8 cellular contexts compared by ENCODE assay signal in the genomic region with DNA sequence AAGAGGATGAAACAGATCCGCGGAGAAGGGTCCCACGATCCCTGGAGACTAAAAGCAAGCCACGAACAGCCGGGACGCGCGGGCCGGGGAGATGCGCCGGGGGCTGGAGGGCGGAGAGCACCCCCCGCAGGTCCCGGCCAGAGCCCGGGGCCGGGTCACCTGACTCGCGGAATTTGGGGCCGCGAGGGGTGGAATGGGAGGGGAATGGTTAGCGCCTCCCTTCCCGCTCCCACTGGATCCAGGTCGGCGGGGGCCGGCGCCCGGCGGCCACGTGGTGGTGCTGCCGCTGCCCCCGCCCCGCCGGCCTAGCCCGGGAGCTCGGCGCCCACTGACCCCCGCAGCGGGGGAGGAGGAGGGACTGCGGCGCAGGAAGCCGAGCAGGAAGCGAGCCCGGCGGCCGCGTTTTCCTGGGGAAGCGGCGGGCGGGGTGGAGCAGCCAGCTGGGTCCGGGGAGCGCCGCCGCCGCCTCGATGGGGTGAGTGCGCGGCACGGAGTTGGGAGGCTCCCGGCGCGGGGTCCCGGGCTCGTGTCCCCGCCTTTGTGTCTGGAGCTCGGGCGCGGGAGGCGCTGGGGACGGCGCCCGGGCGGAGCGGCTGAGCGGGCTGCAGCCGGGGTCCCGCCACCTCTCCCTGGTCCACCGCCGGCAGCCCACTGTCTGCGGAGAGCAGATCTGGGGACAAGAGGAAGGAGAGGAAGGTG. TPM values are rescaled to one million over a fixed set of nuclear protein-coding genes. Genes with fewer than 3 reads are reported as not detected.
DNase-seq lines count a peak whose midpoint lies in the region; ATAC-seq and TF ChIP-seq lines count a peak whose summit lies in the region.

Gene RAI14 (plus strand): TSS at position 328 of the 699 bp plus-strand sequence. CDS start 30,592 bp downstream, outside the sequence.

- H3K9ac ChIP-seq in neural progenitor cell = peak within 1 kb of the TSS; percentile 54

- H3K4me2 ChIP-seq in GM23338 = peak within 1 kb of the TSS; percentile 88
- H3K4me2 ChIP-seq in neural progenitor cell = peak within 1 kb of the TSS; percentile 97

- ATAC-seq in GM23338 = peak; percentile 74
- ATAC-seq in aorta (ENCODE audit: low FRiP score) = peak; percentile 90
- ATAC-seq in HG02840 (IDR thresholded peaks at IDR 0.05; ENCODE audit: low FRiP score, unreplicated experiment) = no peak

- intact Hi-C loops in head of caudate nucleus (cut with DNase I) = loop anchor here (10.0 kb wide), 2 partner anchors 151 to 239 kb away; no protein-coding TSS in a partner anchor
- intact Hi-C loops in aorta (cut with DNase I) = loop anchor here (2.0 to 10.0 kb wide), 8 partner anchors 36 to 241 kb away; partner anchors contain the start of gene TTC23L (in 1 of the 2)

- H3K4me3 ChIP-seq in AG09309 (ENCODE audit: control insufficient read depth, low read depth, low read length) = peak within 1 kb of the TSS; percentile 97
- peak within 1 kb of the TSS; percentile 91 for H3K4me3 ChIP-seq in GM23338
- peak within 1 kb of the TSS; percentile 89 for H3K4me3 ChIP-seq in neural progenitor cell
- H3K4me3 ChIP-seq in aorta (ENCODE audit: low read length in 2 of 2) = peak within 1 kb of the TSS; percentile 93 to 98

- DNase-seq in AG09309 (ENCODE audit: low read depth) = no peak
- peak; percentile 87 for DNase-seq in GM23338 (ENCODE audit: low spot score)
- DNase-seq in NOMO-1 treated with dmso at 0.1 percent for 144 hours (lab: John Stamatoyannopoulos, UW; ENCODE audit: unreplicated experiment) = peak; percentile 39
- peak; percentile 86 for DNase-seq in amniotic epithelial cell (ENCODE audit: low read depth)
- peak; percentile 20 to 91 (median 78) for DNase-seq in head of caudate nucleus
- peak; percentile 89 for DNase-seq in neural progenitor cell (ENCODE audit: low spot score)
- peak; percentile 85 to 95 for DNase-seq in aorta

- no peaks in the 10 kb centered on the region for H3K9me3 ChIP-seq in neural progenitor cell (ENCODE audit: low read depth)
- H3K9me3 ChIP-seq in aorta (ENCODE audit: control insufficient read depth, low read length) = no peaks in the 10 kb centered on the region

- H3K27ac ChIP-seq in GM23338 (ENCODE audit: low read depth) (peak within 1 kb of the TSS; percentile 97), neural progenitor cell (no peak within 1 kb of the TSS), aorta (ENCODE audit: low read depth in 1 of 2, low read length in 2 of 2) (peak within 1 kb of the TSS; percentile 81 to 97)

- H3K4me1 Mint-ChIP-seq in GM23338 = peaks cover 41% of the 10 kb centered on the region
- peaks cover 26% of the 10 kb centered on the region for H3K4me1 Mint-ChIP-seq in neural progenitor cell

- H3K79me2 ChIP-seq in GM23338 (replicated peaks; ENCODE audit: insufficient read depth) (peaks cover 43% of the 10 kb centered on the region), neural progenitor cell (ENCODE audit: low read depth) (peaks cover 43% of the 10 kb centered on the region)

- H3K4me1 ChIP-seq in GM23338 (ENCODE audit: insufficient read depth) = peaks cover 46% of the 10 kb centered on the region
- peaks cover 7% of the 10 kb centered on the region for H3K4me1 ChIP-seq in neural progenitor cell
- H3K4me1 ChIP-seq in aorta (ENCODE audit: control insufficient read depth in 1 of 2, insufficient read depth in 2 of 2, low read length in 2 of 2) = no peaks in the 10 kb centered on the region

- H3F3A ChIP-seq in GM23338 (replicated peaks; ENCODE audit: low read depth) (peaks cover 4% of the 10 kb centered on the region), neural progenitor cell (ENCODE audit: low read depth) (peaks cover 37% of the 10 kb centered on the region)

- peak within 1 kb of the TSS; percentile 90 for H3K4me3 Mint-ChIP-seq in GM23338
- peak within 1 kb of the TSS; percentile 95 for H3K4me3 Mint-ChIP-seq in neural progenitor cell

- H3K27me3 ChIP-seq in GM23338 (ENCODE audit: insufficient read depth) = no peaks in the 10 kb centered on the region
- H3K27me3 ChIP-seq in neural progenitor cell = no peaks in the 10 kb centered on the region
- H3K27me3 ChIP-seq in aorta (ENCODE audit: control insufficient read depth in 1 of 2, insufficient read depth in 2 of 2, low read length in 1 of 2) = no peaks in the 10 kb centered on the region

- H2AFZ ChIP-seq in GM23338 (peak within 1 kb of the TSS; percentile 76; the same call in 1 of the 2 replicates), neural progenitor cell (replicated peaks) (peak within 1 kb of the TSS; percentile 59)

- H3K36me3 ChIP-seq in GM23338 (ENCODE audit: insufficient read depth) = no peaks in the 10 kb centered on the region; the same call in 1 of the 2 replicates
- no peaks in the 10 kb centered on the region for H3K36me3 ChIP-seq in neural progenitor cell
- no peaks in the 10 kb centered on the region for H3K36me3 ChIP-seq in aorta (ENCODE audit: control insufficient read depth in 1 of 2, insufficient read depth in 2 of 2, low read length in 1 of 2)

- H3K9me2 ChIP-seq in GM23338 (ENCODE audit: insufficient read depth) = no peaks in the 10 kb centered on the region

- H4K20me1 ChIP-seq in GM23338 (replicated peaks; ENCODE audit: insufficient read depth) (peaks cover 27% of the 10 kb centered on the region; the same call in 1 of the 2 replicates), neural progenitor cell (ENCODE audit: low read depth) (peaks cover 24% of the 10 kb centered on the region)

- H3K27ac Mint-ChIP-seq in GM23338 (peak within 1 kb of the TSS; percentile 71), neural progenitor cell (peak within 1 kb of the TSS; percentile 82)

- H3K9me3 Mint-ChIP-seq in GM23338 = no peaks in the 10 kb centered on the region; the same call in 2 of the 3 replicates
- H3K9me3 Mint-ChIP-seq in neural progenitor cell = no peaks in the 10 kb centered on the region

- TF ChIP-seq CTCF in AG09309 (IDR thresholded peaks at IDR 0.05; ENCODE audit: control insufficient read depth, insufficient read depth, low read depth, low read length, missing control alignments) (no peak), GM23338 (conservative IDR thresholded peaks at IDR 0.05; ENCODE audit: low read depth in 2 of 2) (0 out of 4 replicates have a peak, but pooled peaks of 1 of the 2 experiments have one; percentile 15), neural progenitor cell (IDR thresholded peaks at IDR 0.05) (no peak)

- H3K27me3 Mint-ChIP-seq in GM23338 (ENCODE audit: insufficient read depth, low read depth, poor library complexity) = peaks cover 4% of the 10 kb centered on the region
- H3K27me3 Mint-ChIP-seq in neural progenitor cell (ENCODE audit: insufficient read depth, low read depth) = peaks cover 16% of the 10 kb centered on the region

- 0% methylated on average over 41 to 79 of the region's 79 CpGs for WGBS in aorta, 2 donors

- H3K36me3 Mint-ChIP-seq in GM23338 (ENCODE audit: low read depth) (peaks cover 13% of the 10 kb centered on the region), neural progenitor cell (peaks cover 5% of the 10 kb centered on the region)

TF ChIP-seq in GM23338, 12 proteins besides CTCF, POLR2A, EP300 and RAD21:
- TF ChIP-seq EZH2 (IDR thresholded peaks at IDR 0.05; ENCODE audit: low read depth, unreplicated experiment) (no peak), CREB1 (CRISPR knock-in tag; IDR thresholded peaks at IDR 0.05; ENCODE audit: low read depth) (no peak), POLR2AphosphoS5 (IDR thresholded peaks at IDR 0.05; ENCODE audit: low read depth) (peak; percentile 59), JUNB (IDR thresholded peaks at IDR 0.05; ENCODE audit: unreplicated experiment) (no peak), ZNF114 (CRISPR knock-in tag; IDR thresholded peaks at IDR 0.05) (no peak)

RNA-seq across cellular contexts. Expression of gene RAI14, which starts in this region (rescaled TPM):
- total RNA-seq in GM23338 (2014; rRNA removed; shearing (Covaris generic)) = 90.3 and 95.8 TPM in 2 replicates
- 46.7 and 58.8 TPM in 2 replicates for polyA plus RNA-seq in GM23338 (2016; fragmentation: Nextera tagmentation; extraction: Ambion mirVana)
- 47.9 and 54.6 TPM in 2 replicates for total RNA-seq in neural progenitor cell (ENCODE audit: low replicate concordance)
- 100 to 1,000 TPM in 1 of 2 donors, 10 to 100 TPM in 1; 99.8 to 214 TPM for total RNA-seq in aorta
- 10 to 100 TPM; 19.4 to 46.3 TPM for polyA plus RNA-seq in aorta
